ENCODE assay signal across 14 cellular contexts in genomic region chr1:186244825-186245224, GRCh38. TPM values are rescaled to one million over a fixed set of nuclear protein-coding genes. Genes with fewer than 3 reads are reported as not detected.
DNase-seq lines count a peak whose midpoint lies in the region; ATAC-seq, FAIRE-seq and TF ChIP-seq lines count a peak whose summit lies in the region.
"Had no signal": no experiment of that assay in that cellular context is flagged by ENCODE, and none has a peak within 500 bp of the region (broad histone marks: within the 10 kb centered on the region; RNA-seq: fewer than 3 reads in every experiment).

No MANE protein-coding gene starts in this region.

- no peaks in the 10 kb centered on the region for H3K4me1 Mint-ChIP-seq in progenitor cell of endocrine pancreas (ENCODE audit: low read depth)
- H3K4me1 Mint-ChIP-seq: activated naive CD4-positive, alpha-beta T cell treated with anti-CD3 and anti-CD28 coated beads, Interleukin-2, amount 10 ng/mL, durations not matched to agents 7 days and 5 days; B cell had no signal

- CTCF ChIA-PET in RWPE1 (lab: Yijun Ruan, JAX) = no interaction called here

- H3K27ac Mint-ChIP-seq in progenitor cell of endocrine pancreas = no peak overlapping the region
- H3K27ac Mint-ChIP-seq: activated naive CD4-positive, alpha-beta T cell treated with anti-CD3 and anti-CD28 coated beads, Interleukin-2, amount 10 ng/mL, durations not matched to agents 7 days and 5 days; B cell; effector memory CD8-positive, alpha-beta T cell had no signal

- no peak overlapping the region for H3K4me3 ChIP-seq in bronchial epithelial cell (ENCODE audit: low read depth, low read length)
- H3K4me3 ChIP-seq: pancreas had no signal

- H3K36me3 ChIP-seq in bronchial epithelial cell (ENCODE audit: control insufficient read depth, insufficient read depth, low read length) = no peaks in the 10 kb centered on the region
- H3K36me3 ChIP-seq: pancreas had no signal

- POLR2A ChIA-PET in RWPE1 (lab: Yijun Ruan, JAX; ENCODE audit: low non-redundant PET) = no interaction called here

- H3K27me3 Mint-ChIP-seq in progenitor cell of endocrine pancreas = no peaks in the 10 kb centered on the region
- H3K27me3 Mint-ChIP-seq: B cell had no signal

- no peak overlapping the region for H3K4me3 Mint-ChIP-seq in progenitor cell of endocrine pancreas (ENCODE audit: low read depth)
- H3K4me3 Mint-ChIP-seq: activated naive CD4-positive, alpha-beta T cell treated with anti-CD3 and anti-CD28 coated beads, Interleukin-2, amount 10 ng/mL, durations not matched to agents 7 days and 5 days; B cell; effector memory CD8-positive, alpha-beta T cell had no signal

- no peaks in the 10 kb centered on the region for H3K36me3 Mint-ChIP-seq in progenitor cell of endocrine pancreas (ENCODE audit: insufficient read depth)
- H3K36me3 Mint-ChIP-seq: activated naive CD4-positive, alpha-beta T cell treated with anti-CD3 and anti-CD28 coated beads, Interleukin-2, amount 10 ng/mL, durations not matched to agents 7 days and 5 days had no signal

- no peak for FAIRE-seq in bronchial epithelial cell (lab: Jason Lieb, UNC)
- FAIRE-seq: kidney, pancreas had no signal

- H3K9me3 Mint-ChIP-seq in progenitor cell of endocrine pancreas (ENCODE audit: low read depth) = peaks cover 9% of the 10 kb centered on the region
- H3K9me3 Mint-ChIP-seq: activated naive CD4-positive, alpha-beta T cell treated with anti-CD3 and anti-CD28 coated beads, Interleukin-2, amount 10 ng/mL, durations not matched to agents 7 days and 5 days; effector memory CD8-positive, alpha-beta T cell had no signal

- ATAC-seq in GM21723 (IDR thresholded peaks at IDR 0.05; ENCODE audit: unreplicated experiment) = no peak
- ATAC-seq: effector memory CD8-positive, alpha-beta T cell; pancreas had no signal

- peak; percentile 29 for TF ChIP-seq CTCF in bronchial epithelial cell (IDR thresholded peaks at IDR 0.05; ENCODE audit: insufficient read depth, low read length, severe bottlenecking)
- TF ChIP-seq CTCF in progenitor cell of endocrine pancreas (IDR thresholded peaks at IDR 0.05; ENCODE audit: unreplicated experiment) = peak; percentile 38
- TF ChIP-seq CTCF in RWPE1 (conservative IDR thresholded peaks at IDR 0.05; ENCODE audit: low read depth) = no peak

- H3K27me3 ChIP-seq in bronchial epithelial cell (ENCODE audit: control insufficient read depth, insufficient read depth, low read length) = no peaks in the 10 kb centered on the region
- H3K27me3 ChIP-seq: pancreas had no signal

- H3K27ac ChIP-seq in RWPE1 = no peak overlapping the region
- H3K27ac ChIP-seq: pancreas had no signal

- DNase-seq in activated CD4-positive, alpha-beta T cell treated with anti-CD3 and anti-CD28 coated beads, Interleukin-2, amount 50 U/mL, for 48 hours = peak; percentile 6 to 11
- no peak for DNase-seq in activated CD4-positive, alpha-beta T cell treated with anti-CD3 and anti-CD28 coated beads for 4 hours
- DNase-seq in M059J (ENCODE audit: low read depth) (peak; percentile 32), bronchial epithelial cell (ENCODE audit: low read depth) (no peak), progenitor cell of endocrine pancreas (ENCODE audit: low spot score, unreplicated experiment) (no peak), inferior parietal cortex (ENCODE audit: extremely low spot score) (no peak), RWPE1 (ENCODE audit: low spot score) (no peak)
- DNase-seq: activated naive CD4-positive, alpha-beta T cell treated with anti-CD3 and anti-CD28 coated beads, Interleukin-2, amount 10 ng/mL, durations not matched to agents 7 days and 5 days; effector memory CD8-positive, alpha-beta T cell; kidney; T-helper 9 cell had no signal

RNA-seq across cellular contexts. Expression of gene PRG4, which starts 51.3 kb away (rescaled TPM):
- not detected in 2 replicates for total RNA-seq in M059J (2014; rRNA removed; shearing (Covaris generic))
- total RNA-seq in bronchial epithelial cell (not detected in 2 replicates), progenitor cell of endocrine pancreas (not detected in 2 replicates)

Comparison
In these comparisons a context has a peak if more than half of its experiments do, and no peak if none do; other contexts are left out.
1. DNase-seq: peak in activated CD4-positive, alpha-beta T cell treated with anti-CD3 and anti-CD28 coated beads, Interleukin-2, amount 50 U/mL, for 48 hours (2 of 2) and M059J (single experiment); none in activated CD4-positive, alpha-beta T cell treated with anti-CD3 and anti-CD28 coated beads for 4 hours (0 of 2), bronchial epithelial cell (single experiment), progenitor cell of endocrine pancreas (single experiment), inferior parietal cortex (single experiment) and RWPE1 (single experiment).